ENCODE assay signal across 1 cellular context in genomic region chr5:149543361-149544198, GRCh38.
TF ChIP-seq lines count a peak whose summit lies in the region.

No MANE protein-coding gene starts in this region.

TF ChIP-seq in HepG2, 621 proteins besides CTCF, POLR2A, EP300 and RAD21 (continued from another document):
- TF ChIP-seq ZBTB14 (CRISPR knock-in tag; IDR thresholded peaks at IDR 0.05) (no peak), ZNF776 (CRISPR knock-in tag; IDR thresholded peaks at IDR 0.05) (no peak), ZIK1 (CRISPR knock-in tag; IDR thresholded peaks at IDR 0.05; ENCODE audit: borderline replicate concordance, low read depth) (no peak), SRSF9 (IDR thresholded peaks at IDR 0.05; ENCODE audit: borderline replicate concordance, insufficient read depth, low read depth, low read length, poor library complexity, severe bottlenecking) (no peak), DDIT3 (CRISPR knock-in tag; IDR thresholded peaks at IDR 0.05) (no peak), JUND (CRISPR knock-in tag; IDR thresholded peaks at IDR 0.05) (no peak), SMAD3 (CRISPR knock-in tag; IDR thresholded peaks at IDR 0.05) (no peak), CBX1 (IDR thresholded peaks at IDR 0.05; ENCODE audit: low read depth) (no peak), NFIB (CRISPR knock-in tag; IDR thresholded peaks at IDR 0.05; ENCODE audit: borderline replicate concordance) (no peak)
- TF ChIP-seq, protein P1, sequence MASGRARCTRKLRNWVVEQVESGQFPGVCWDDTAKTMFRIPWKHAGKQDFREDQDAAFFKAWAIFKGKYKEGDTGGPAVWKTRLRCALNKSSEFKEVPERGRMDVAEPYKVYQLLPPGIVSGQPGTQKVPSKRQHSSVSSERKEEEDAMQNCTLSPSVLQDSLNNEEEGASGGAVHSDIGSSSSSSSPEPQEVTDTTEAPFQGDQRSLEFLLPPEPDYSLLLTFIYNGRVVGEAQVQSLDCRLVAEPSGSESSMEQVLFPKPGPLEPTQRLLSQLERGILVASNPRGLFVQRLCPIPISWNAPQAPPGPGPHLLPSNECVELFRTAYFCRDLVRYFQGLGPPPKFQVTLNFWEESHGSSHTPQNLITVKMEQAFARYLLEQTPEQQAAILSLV (CRISPR knock-in tag; IDR thresholded peaks at IDR 0.05; ENCODE audit: borderline replicate concordance): no peak
- TF ChIP-seq, protein P2, sequence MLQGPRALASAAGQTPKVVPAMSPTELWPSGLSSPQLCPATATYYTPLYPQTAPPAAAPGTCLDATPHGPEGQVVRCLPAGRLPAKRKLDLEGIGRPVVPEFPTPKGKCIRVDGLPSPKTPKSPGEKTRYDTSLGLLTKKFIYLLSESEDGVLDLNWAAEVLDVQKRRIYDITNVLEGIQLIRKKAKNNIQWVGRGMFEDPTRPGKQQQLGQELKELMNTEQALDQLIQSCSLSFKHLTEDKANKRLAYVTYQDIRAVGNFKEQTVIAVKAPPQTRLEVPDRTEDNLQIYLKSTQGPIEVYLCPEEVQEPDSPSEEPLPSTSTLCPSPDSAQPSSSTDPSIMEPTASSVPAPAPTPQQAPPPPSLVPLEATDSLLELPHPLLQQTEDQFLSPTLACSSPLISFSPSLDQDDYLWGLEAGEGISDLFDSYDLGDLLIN (CRISPR knock-in tag; IDR thresholded peaks at IDR 0.05; ENCODE audit: borderline replicate concordance): no peak
- TF ChIP-seq, protein P3, sequence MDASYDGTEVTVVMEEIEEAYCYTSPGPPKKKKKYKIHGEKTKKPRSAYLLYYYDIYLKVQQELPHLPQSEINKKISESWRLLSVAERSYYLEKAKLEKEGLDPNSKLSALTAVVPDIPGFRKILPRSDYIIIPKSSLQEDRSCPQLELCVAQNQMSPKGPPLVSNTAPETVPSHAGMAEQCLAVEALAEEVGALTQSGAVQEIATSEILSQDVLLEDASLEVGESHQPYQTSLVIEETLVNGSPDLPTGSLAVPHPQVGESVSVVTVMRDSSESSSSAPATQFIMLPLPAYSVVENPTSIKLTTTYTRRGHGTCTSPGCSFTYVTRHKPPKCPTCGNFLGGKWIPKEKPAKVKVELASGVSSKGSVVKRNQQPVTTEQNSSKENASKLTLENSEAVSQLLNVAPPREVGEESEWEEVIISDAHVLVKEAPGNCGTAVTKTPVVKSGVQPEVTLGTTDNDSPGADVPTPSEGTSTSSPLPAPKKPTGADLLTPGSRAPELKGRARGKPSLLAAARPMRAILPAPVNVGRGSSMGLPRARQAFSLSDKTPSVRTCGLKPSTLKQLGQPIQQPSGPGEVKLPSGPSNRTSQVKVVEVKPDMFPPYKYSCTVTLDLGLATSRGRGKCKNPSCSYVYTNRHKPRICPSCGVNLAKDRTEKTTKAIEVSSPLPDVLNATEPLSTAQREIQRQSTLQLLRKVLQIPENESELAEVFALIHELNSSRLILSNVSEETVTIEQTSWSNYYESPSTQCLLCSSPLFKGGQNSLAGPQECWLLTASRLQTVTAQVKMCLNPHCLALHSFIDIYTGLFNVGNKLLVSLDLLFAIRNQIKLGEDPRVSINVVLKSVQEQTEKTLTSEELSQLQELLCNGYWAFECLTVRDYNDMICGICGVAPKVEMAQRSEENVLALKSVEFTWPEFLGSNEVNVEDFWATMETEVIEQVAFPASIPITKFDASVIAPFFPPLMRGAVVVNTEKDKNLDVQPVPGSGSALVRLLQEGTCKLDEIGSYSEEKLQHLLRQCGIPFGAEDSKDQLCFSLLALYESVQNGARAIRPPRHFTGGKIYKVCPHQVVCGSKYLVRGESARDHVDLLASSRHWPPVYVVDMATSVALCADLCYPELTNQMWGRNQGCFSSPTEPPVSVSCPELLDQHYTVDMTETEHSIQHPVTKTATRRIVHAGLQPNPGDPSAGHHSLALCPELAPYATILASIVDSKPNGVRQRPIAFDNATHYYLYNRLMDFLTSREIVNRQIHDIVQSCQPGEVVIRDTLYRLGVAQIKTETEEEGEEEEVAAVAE (CRISPR knock-in tag; IDR thresholded peaks at IDR 0.05; ENCODE audit: borderline replicate concordance): no peak
